ENCODE assay signal across 8 cellular contexts in genomic region chr6:149864578-149865535, GRCh38. TPM values are rescaled to one million over a fixed set of nuclear protein-coding genes. Genes with fewer than 3 reads are reported as not detected.
A peak's percentile ranks its signal among the peaks of the same experiment; 100 is the strongest.
DNase-seq lines count a peak whose midpoint lies in the region; ATAC-seq, FAIRE-seq and TF ChIP-seq lines count a peak whose summit lies in the region.

No MANE protein-coding gene starts in this region.

- H3K27ac Mint-ChIP-seq in dendritic cell treated with granulocyte-macrophage colony-stimulating factor and Interleukin-4, amounts not matched to agents 40 ng/mL and 50 ng/mL, for 4 days: no peak overlapping the region

- peak; percentile 81 for TF ChIP-seq RAD21 in HepG2 (CRISPR knock-in tag; IDR thresholded peaks at IDR 0.05)

- CTCF ChIA-PET in A673 (lab: Charles Lee) (no interaction called here), HepG2 (lab: Yijun Ruan, JAX; ENCODE audit: low intra/inter-chr PET ratio, low total read pairs) (interaction anchor here (2.4 to 4.0 kb wide), 2 partner anchors 25 to 30 kb away, joined by 28 to 37 read pairs; no protein-coding TSS in a partner anchor)

- intact Hi-C loops in A673 (cut with micrococcal nuclease; ENCODE audit: unreplicated experiment) (loop anchor here (2.0 to 10.0 kb wide), 3 partner anchors 30 to 300 kb away; partner anchors contain the start of genes GINM1 and LATS1), HepG2 (cut with micrococcal nuclease; ENCODE audit: unreplicated experiment) (loop anchor here (1.0 to 5.0 kb wide), 4 partner anchors 25 to 118 kb away; partner anchors contain the start of genes NUP43 and PCMT1)
- intact Hi-C loops in dendritic cell treated with granulocyte-macrophage colony-stimulating factor and Interleukin-4, amounts not matched to agents 40 ng/mL and 50 ng/mL, for 4 days (cut with micrococcal nuclease): loop anchor here (2.0 kb wide), 2 partner anchors 30 to 58 kb away; partner anchors contain the start of gene RAET1G

- H3K9me3 ChIP-seq in A673 (ENCODE audit: low read depth, low read length, poor library complexity, severe bottlenecking): no peaks in the 10 kb centered on the region
- no peaks in the 10 kb centered on the region for H3K9me3 ChIP-seq in HepG2 (ENCODE audit: low read length)

- no peaks in the 10 kb centered on the region for H3K36me3 Mint-ChIP-seq in dendritic cell treated with granulocyte-macrophage colony-stimulating factor and Interleukin-4, amounts not matched to agents 40 ng/mL and 50 ng/mL, for 4 days (ENCODE audit: low read depth)

- TF ChIP-seq CTCF in A673 (conservative IDR thresholded peaks at IDR 0.05; ENCODE audit: low read depth, low read length) (peak; percentile 76), GM12865 (IDR thresholded peaks at IDR 0.05; ENCODE audit: insufficient read depth, low read depth, low read length, missing control alignments) (peak; percentile 51), HepG2 (CRISPR knock-in tag; IDR thresholded peaks at IDR 0.05) (peak; percentile 78)

- BruUV-seq in A673 (replicated peaks; lab: Mats Ljungman, UMichigan) (no TSS peak), HepG2 (replicated peaks; lab: Mats Ljungman, UMichigan) (TSS peak; percentile 52)

- FAIRE-seq in HepG2 (lab: Jason Lieb, UNC): peak; percentile 70

- H3K4me1 ChIP-seq in A673 (ENCODE audit: insufficient read depth, low read length, poor library complexity, severe bottlenecking) (peaks cover 14% of the 10 kb centered on the region), HepG2 (ENCODE audit: insufficient read depth, low read length) (peaks cover 56% of the 10 kb centered on the region)

- H2AFZ ChIP-seq in HepG2 (ENCODE audit: low read length): peak overlapping the region; percentile 77

- WGBS in HepG2 (ENCODE audit: low lambda C conversion rate): 10% methylated on average over 23 of the region's 23 CpGs

- POLR2A ChIA-PET in A673 (lab: Charles Lee; ENCODE audit: low non-redundant PET) (interaction anchor here (0.6 kb wide), 1 partner anchor 120 kb away, joined by 7 read pairs; no protein-coding TSS in a partner anchor), HepG2 (lab: Yijun Ruan, JAX) (interaction anchor here (1.7 to 7.4 kb wide), 2 partner anchors 18 to 34 kb away, joined by 7 to 56 read pairs; no protein-coding TSS in a partner anchor)

- peaks cover 25% of the 10 kb centered on the region for H3K4me1 Mint-ChIP-seq in dendritic cell treated with granulocyte-macrophage colony-stimulating factor and Interleukin-4, amounts not matched to agents 40 ng/mL and 50 ng/mL, for 4 days (ENCODE audit: low read depth)

- H4K20me1 ChIP-seq in HepG2 (ENCODE audit: insufficient read depth, low read length): peaks cover 7% of the 10 kb centered on the region; the same call in 1 of the 2 replicates

- no peaks in the 10 kb centered on the region for H3K36me3 ChIP-seq in A673 (ENCODE audit: insufficient read depth, low read length, poor library complexity, severe bottlenecking)
- H3K36me3 ChIP-seq in HepG2 (replicated peaks in 1 of 2; ENCODE audit: control insufficient read depth in 1 of 2, insufficient read depth in 2 of 2, low read length in 2 of 2): no peaks in the 10 kb centered on the region

- ATAC-seq in HepG2 (peak; percentile 19), HG03196 (IDR thresholded peaks at IDR 0.05; ENCODE audit: unreplicated experiment) (no peak)

- no peak for TF ChIP-seq POLR2A in HepG2 (IDR thresholded peaks at IDR 0.05; ENCODE audit: insufficient read depth in 1 of 2, low read depth in 2 of 2, low read length in 2 of 2)

- H3K9me3 Mint-ChIP-seq in dendritic cell treated with granulocyte-macrophage colony-stimulating factor and Interleukin-4, amounts not matched to agents 40 ng/mL and 50 ng/mL, for 4 days: no peaks in the 10 kb centered on the region

- peaks cover 18% of the 10 kb centered on the region for H3K79me2 ChIP-seq in HepG2 (ENCODE audit: insufficient read depth, low read length)

- no peak for TF ChIP-seq EP300 in HepG2 (IDR thresholded peaks at IDR 0.05; ENCODE audit: low read depth in 2 of 2, low read length in 2 of 2)
- no peak for TF ChIP-seq EP300 in HepG2 (CRISPR knock-in tag; IDR thresholded peaks at IDR 0.05; ENCODE audit: borderline replicate concordance)

- H3K9ac ChIP-seq in HepG2 (ENCODE audit: insufficient read depth, low read depth, low read length): peak overlapping the region; percentile 80

- H3K4me3 ChIP-seq in A673 (ENCODE audit: low read depth, low read length, poor library complexity, severe bottlenecking) (peak overlapping the region; percentile 92), GM12865 (ENCODE audit: low read depth, low read length) (no peak overlapping the region), HepG2 (replicated peaks in 1 of 3; ENCODE audit: insufficient read depth in 1 of 3, low read depth in 2 of 3, low read length in 3 of 3) (peak overlapping the region; percentile 66 to 93 (median 83))

- peak; percentile 85 for DNase-seq in A673 (ENCODE audit: low spot score)
- DNase-seq in GM12865 (ENCODE audit: low read depth): peak; percentile 54
- peak; percentile 63 to 88 (median 79) for DNase-seq in NCI-H1417 (lab: John Stamatoyannopoulos, UW)
- DNase-seq in T-helper 1 cell: peak in 3 of 5 donors; percentile 17 to 52 (median 21)
- peak; percentile 75 for DNase-seq in HepG2 (ENCODE audit: low spot score)
- DNase-seq in stromal cell of bone marrow (ENCODE audit: low read depth): peak; percentile 66

- in situ Hi-C loops in HepG2 (cut with HindIII; ENCODE audit: extremely low pct_ligation_motif_present, low pct_unique_long_range_greater_than_20kb): no loop called here

- H3K27ac ChIP-seq in A673 (ENCODE audit: low read depth, low read length, poor library complexity, severe bottlenecking): peak overlapping the region; percentile 82
- peak overlapping the region; percentile 87 for H3K27ac ChIP-seq in HepG2 (ENCODE audit: extremely low read length, insufficient read depth, low read length)

- H3K4me2 ChIP-seq in HepG2 (ENCODE audit: low read depth, low read length): peak overlapping the region; percentile 88

- H3K27me3 ChIP-seq in A673 (replicated peaks; ENCODE audit: insufficient read depth, low read depth, low read length, poor library complexity) (no peaks in the 10 kb centered on the region), HepG2 (ENCODE audit: control insufficient read depth in 1 of 2, insufficient read depth in 2 of 2, low read length in 2 of 2) (no peaks in the 10 kb centered on the region; a peak in 1 of 5 replicates)

- peaks cover 7% of the 10 kb centered on the region for H3K27me3 Mint-ChIP-seq in dendritic cell treated with granulocyte-macrophage colony-stimulating factor and Interleukin-4, amounts not matched to agents 40 ng/mL and 50 ng/mL, for 4 days

- peak overlapping the region; percentile 82 for H3K4me3 Mint-ChIP-seq in dendritic cell treated with granulocyte-macrophage colony-stimulating factor and Interleukin-4, amounts not matched to agents 40 ng/mL and 50 ng/mL, for 4 days

RNA-seq across cellular contexts. Expression of gene LRP11, which starts 0.7 kb away (rescaled TPM):
- 53.2 and 56.1 TPM in 2 replicates for total RNA-seq in A673 (2021)
- total RNA-seq in HepG2 (2016; rRNA removed; fragmentation: Illumina TruSeq; extraction: Trizol): 32.1 and 48.9 TPM in 2 replicates
- 13.6 and 13.7 TPM in 2 replicates for total RNA-seq in HepG2 (2016; cell fraction: cytosol; rRNA removed; fragmentation: Illumina TruSeq; extraction: Trizol; ENCODE audit: low read depth)
- 32.2 and 47.6 TPM in 2 replicates for total RNA-seq in HepG2 (2016; cell fraction: insoluble cytoplasmic fraction; rRNA removed; fragmentation: Illumina TruSeq; extraction: Trizol)
- 24.5 and 28.9 TPM in 2 replicates for total RNA-seq in HepG2 (2016; cell fraction: membrane; rRNA removed; fragmentation: Illumina TruSeq; extraction: Trizol)
- total RNA-seq in HepG2 (2016; cell fraction: nucleus; rRNA removed; fragmentation: Illumina TruSeq; extraction: Trizol): 41.9 and 47.5 TPM in 2 replicates
- 32.4 and 35.8 TPM in 2 replicates for polyA plus RNA-seq in HepG2 (2011; rRNA removed)
- 25.8 and 29.0 TPM in 2 replicates for polyA plus RNA-seq in HepG2 (2011; cell fraction: cytosol; rRNA removed)
- 17.4 and 23.9 TPM in 2 replicates for polyA plus RNA-seq in HepG2 (2011; cell fraction: nucleus; rRNA removed)
- polyA plus RNA-seq in HepG2 (2012): 41.6 TPM in 2 replicates
- 5.0 and 5.9 TPM in 2 replicates for polyA plus RNA-seq in HepG2 (2016; cell fraction: cytosol; fragmentation: Illumina TruSeq; extraction: Trizol; ENCODE audit: low read depth)
- 33.9 and 34.7 TPM in 2 replicates for polyA plus RNA-seq in HepG2 (2016; cell fraction: insoluble cytoplasmic fraction; fragmentation: Illumina TruSeq; extraction: Trizol; ENCODE audit: low read depth)
- polyA plus RNA-seq in HepG2 (2016; cell fraction: membrane; fragmentation: Illumina TruSeq; extraction: Trizol; ENCODE audit: low read depth): 16.2 and 18.5 TPM in 2 replicates
- polyA plus RNA-seq in HepG2 (2016; cell fraction: nucleus; fragmentation: Illumina TruSeq; extraction: Trizol; ENCODE audit: insufficient read depth, low read depth): 61.0 and 62.4 TPM in 2 replicates
- 115 and 160 TPM in 2 replicates for polyA minus RNA-seq in HepG2 (2011; rRNA and poly(A)+ RNA removed; ENCODE audit: low replicate concordance)
- polyA minus RNA-seq in HepG2 (2011; cell fraction: cytosol; rRNA and poly(A)+ RNA removed): 33.6 and 36.5 TPM in 2 replicates
- polyA minus RNA-seq in HepG2 (2011; cell fraction: nucleus; rRNA and poly(A)+ RNA removed): 18.3 and 25.0 TPM in 2 replicates

RNA-seq across cellular contexts. Expression of gene RAET1E, which starts 33.1 kb away (rescaled TPM):
- total RNA-seq in A673 (2021) (0.92 and 3.2 TPM in 2 replicates), HepG2 (2016; rRNA removed; fragmentation: Illumina TruSeq; extraction: Trizol) (not detected in 2 replicates)
- not detected in 2 replicates for total RNA-seq in HepG2 (2016; cell fraction: cytosol; rRNA removed; fragmentation: Illumina TruSeq; extraction: Trizol; ENCODE audit: low read depth)
- not detected in 2 replicates for total RNA-seq in HepG2 (2016; cell fraction: insoluble cytoplasmic fraction; rRNA removed; fragmentation: Illumina TruSeq; extraction: Trizol)
- total RNA-seq in HepG2 (2016; cell fraction: membrane; rRNA removed; fragmentation: Illumina TruSeq; extraction: Trizol): not detected in 2 replicates
- not detected in 2 replicates for total RNA-seq in HepG2 (2016; cell fraction: nucleus; rRNA removed; fragmentation: Illumina TruSeq; extraction: Trizol)
- polyA plus RNA-seq in HepG2 (2011; rRNA removed): not detected in 2 replicates
- polyA plus RNA-seq in HepG2 (2011; cell fraction: cytosol; rRNA removed): not detected in 2 replicates
- polyA plus RNA-seq in HepG2 (2011; cell fraction: nucleus; rRNA removed): not detected in 2 replicates
- polyA plus RNA-seq in HepG2 (2012): not detected in 2 replicates
- not detected in 2 replicates for polyA plus RNA-seq in HepG2 (2016; cell fraction: cytosol; fragmentation: Illumina TruSeq; extraction: Trizol; ENCODE audit: low read depth)
- polyA plus RNA-seq in HepG2 (2016; cell fraction: insoluble cytoplasmic fraction; fragmentation: Illumina TruSeq; extraction: Trizol; ENCODE audit: low read depth): not detected in 2 replicates
- not detected in 2 replicates for polyA plus RNA-seq in HepG2 (2016; cell fraction: membrane; fragmentation: Illumina TruSeq; extraction: Trizol; ENCODE audit: low read depth)
- polyA plus RNA-seq in HepG2 (2016; cell fraction: nucleus; fragmentation: Illumina TruSeq; extraction: Trizol; ENCODE audit: insufficient read depth, low read depth): not detected in 2 replicates
- 19.1 TPM in 1 of 2 replicates, not detected in the other for polyA minus RNA-seq in HepG2 (2011; rRNA and poly(A)+ RNA removed; ENCODE audit: low replicate concordance)
- polyA minus RNA-seq in HepG2 (2011; cell fraction: cytosol; rRNA and poly(A)+ RNA removed): not detected in 2 replicates
- not detected in 2 replicates for polyA minus RNA-seq in HepG2 (2011; cell fraction: nucleus; rRNA and poly(A)+ RNA removed)

RNA-seq across cellular contexts. Expression of gene RAET1G, which starts 58.1 kb away (rescaled TPM):
- total RNA-seq in A673 (2021): 0.45 TPM in 1 of 2 replicates, not detected in the other
- not detected in 2 replicates for total RNA-seq in HepG2 (2016; rRNA removed; fragmentation: Illumina TruSeq; extraction: Trizol)
- not detected in 2 replicates for total RNA-seq in HepG2 (2016; cell fraction: cytosol; rRNA removed; fragmentation: Illumina TruSeq; extraction: Trizol; ENCODE audit: low read depth)
- total RNA-seq in HepG2 (2016; cell fraction: insoluble cytoplasmic fraction; rRNA removed; fragmentation: Illumina TruSeq; extraction: Trizol): not detected in 2 replicates
- total RNA-seq in HepG2 (2016; cell fraction: membrane; rRNA removed; fragmentation: Illumina TruSeq; extraction: Trizol): not detected in 2 replicates
- total RNA-seq in HepG2 (2016; cell fraction: nucleus; rRNA removed; fragmentation: Illumina TruSeq; extraction: Trizol): not detected in 2 replicates
- polyA plus RNA-seq in HepG2 (2011; rRNA removed): not detected in 2 replicates
- not detected in 2 replicates for polyA plus RNA-seq in HepG2 (2011; cell fraction: cytosol; rRNA removed)
- not detected in 2 replicates for polyA plus RNA-seq in HepG2 (2011; cell fraction: nucleus; rRNA removed)
- polyA plus RNA-seq in HepG2 (2012): not detected in 2 replicates
- not detected in 2 replicates for polyA plus RNA-seq in HepG2 (2016; cell fraction: cytosol; fragmentation: Illumina TruSeq; extraction: Trizol; ENCODE audit: low read depth)
- not detected in 2 replicates for polyA plus RNA-seq in HepG2 (2016; cell fraction: insoluble cytoplasmic fraction; fragmentation: Illumina TruSeq; extraction: Trizol; ENCODE audit: low read depth)
- polyA plus RNA-seq in HepG2 (2016; cell fraction: membrane; fragmentation: Illumina TruSeq; extraction: Trizol; ENCODE audit: low read depth): not detected in 2 replicates
- not detected in 2 replicates for polyA plus RNA-seq in HepG2 (2016; cell fraction: nucleus; fragmentation: Illumina TruSeq; extraction: Trizol; ENCODE audit: insufficient read depth, low read depth)
- 6.1 TPM in 1 of 2 replicates, not detected in the other for polyA minus RNA-seq in HepG2 (2011; rRNA and poly(A)+ RNA removed; ENCODE audit: low replicate concordance)
- polyA minus RNA-seq in HepG2 (2011; cell fraction: cytosol; rRNA and poly(A)+ RNA removed): not detected in 2 replicates
- polyA minus RNA-seq in HepG2 (2011; cell fraction: nucleus; rRNA and poly(A)+ RNA removed): not detected in 2 replicates

Comparison
In these comparisons a context has a peak if more than half of its experiments do, and no peak if none do; other contexts are left out.
1. DNase-seq: peak in every context shown above with its lines; median percentile 85 in A673; 79 in NCI-H1417; 75 in HepG2; 66 in stromal cell of bone marrow; 54 in GM12865; 21 in T-helper 1 cell.